Comparison of ENCODE assay signal across 13 cellular contexts in the genomic region with DNA sequence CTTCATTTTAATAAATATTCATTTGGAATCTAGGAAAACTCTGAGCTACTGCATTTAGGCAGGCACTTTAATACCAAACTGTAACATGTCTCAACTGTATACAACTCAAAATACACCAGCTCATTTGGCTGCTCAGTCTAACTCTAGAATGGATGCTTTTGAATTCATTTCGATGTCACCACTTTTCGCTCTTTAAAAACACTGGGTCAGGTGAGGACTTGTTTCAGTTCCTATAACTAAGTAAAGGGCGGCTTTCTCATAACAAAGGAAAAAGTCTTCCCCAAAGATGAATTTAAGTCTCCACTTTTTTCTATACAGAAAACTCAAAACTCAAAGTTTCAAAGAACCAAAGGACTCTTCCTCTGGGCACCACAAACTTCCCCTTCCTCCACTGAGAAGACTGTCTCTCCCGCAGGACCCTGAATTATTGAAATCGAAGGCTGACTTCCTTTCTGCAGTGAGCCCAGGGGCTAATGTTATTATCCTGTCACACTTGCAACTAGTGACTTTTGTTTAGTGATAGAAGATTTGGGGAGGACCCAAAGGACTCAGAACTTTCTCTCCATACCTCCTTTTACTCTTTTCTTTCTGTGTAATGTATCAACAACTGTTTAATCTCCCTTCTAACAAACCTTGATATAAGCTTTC. TPM values are rescaled to one million over a fixed set of nuclear protein-coding genes. Genes with fewer than 3 reads are reported as not detected.
A peak's percentile ranks its signal among the peaks of the same experiment; 100 is the strongest.
DNase-seq lines count a peak whose midpoint lies in the region; ATAC-seq and TF ChIP-seq lines count a peak whose summit lies in the region.
"Had no signal": no experiment of that assay in that cellular context is flagged by ENCODE, and none has a peak within 500 bp of the region (broad histone marks: within the 10 kb centered on the region; RNA-seq: fewer than 3 reads in every experiment).

No MANE protein-coding gene starts in this region.

- H3K27ac ChIP-seq in tibial artery (no peak overlapping the region), esophagus muscularis mucosa (replicated peaks in 1 of 4) (no peak overlapping the region)
- H3K27ac ChIP-seq: left lung had no signal

- H3K27ac Mint-ChIP-seq in Calu3 (ENCODE audit: unreplicated experiment), result no peak overlapping the region
- H3K27ac Mint-ChIP-seq: activated CD4-positive, alpha-beta T cell treated with anti-CD3 and anti-CD28 coated beads, Interleukin-2, amount 10 ng/mL, durations not matched to agents 24 days and 14 days had no signal

- H3K4me3 ChIP-seq in tibial artery, result no peak overlapping the region
- no peak overlapping the region for H3K4me3 ChIP-seq in esophagus muscularis mucosa
- H3K4me3 ChIP-seq: left lung had no signal

- CTCF ChIA-PET in Calu3 (lab: Charles Lee), result no interaction called here

- no peak for TF ChIP-seq CTCF in GM10266 (IDR thresholded peaks at IDR 0.05; ENCODE audit: control insufficient read depth, insufficient read depth, low read depth, missing control alignments)
- TF ChIP-seq CTCF in tibial artery (IDR thresholded peaks at IDR 0.05), result no peak
- no peak for TF ChIP-seq CTCF in esophagus muscularis mucosa (IDR thresholded peaks at IDR 0.05)
- TF ChIP-seq CTCF in Calu3 (IDR thresholded peaks at IDR 0.05; ENCODE audit: unreplicated experiment), result no peak

- no peaks in the 10 kb centered on the region for H3K9me3 Mint-ChIP-seq in Calu3 (ENCODE audit: low read depth, unreplicated experiment)
- H3K9me3 Mint-ChIP-seq: activated CD4-positive, alpha-beta T cell treated with anti-CD3 and anti-CD28 coated beads, Interleukin-2, amount 10 ng/mL, durations not matched to agents 24 days and 14 days had no signal

- BruUV-seq in Calu3 (replicated peaks; lab: Mats Ljungman, UMichigan), result no TSS peak

- H3K4me1 Mint-ChIP-seq in Calu3 (ENCODE audit: low read depth, unreplicated experiment), result peaks cover 6% of the 10 kb centered on the region
- H3K4me1 Mint-ChIP-seq: activated CD4-positive, alpha-beta T cell treated with anti-CD3 and anti-CD28 coated beads, Interleukin-2, amount 10 ng/mL, durations not matched to agents 24 days and 14 days had no signal

- H3K36me3 ChIP-seq in tibial artery (no peaks in the 10 kb centered on the region), esophagus muscularis mucosa (peaks cover 0 to 24% (median 5%) of the 10 kb centered on the region in 4 donors)

- TF ChIP-seq POLR2A in esophagus muscularis mucosa (IDR thresholded peaks at IDR 0.05; ENCODE audit: low read depth), result no peak

- no peak for TF ChIP-seq EP300 in esophagus muscularis mucosa (IDR thresholded peaks at IDR 0.05)

- H3K27me3 ChIP-seq in tibial artery, result no peaks in the 10 kb centered on the region
- H3K27me3 ChIP-seq in esophagus muscularis mucosa, result no peaks in the 10 kb centered on the region
- H3K27me3 ChIP-seq: left lung had no signal

- H3K27me3 Mint-ChIP-seq in Calu3 (ENCODE audit: unreplicated experiment), result no peaks in the 10 kb centered on the region

- H3K9me3 ChIP-seq in tibial artery (no peaks in the 10 kb centered on the region), esophagus muscularis mucosa (no peaks in the 10 kb centered on the region)
- H3K9me3 ChIP-seq: left lung had no signal

- H3K4me1 ChIP-seq in tibial artery (no peaks in the 10 kb centered on the region), esophagus muscularis mucosa (no peaks in the 10 kb centered on the region)
- H3K4me1 ChIP-seq: left lung had no signal

- intact Hi-C loops in tibial artery (cut with DNase I; ENCODE audit: low total_unique reads), result no loop called here
- intact Hi-C loops in esophagus muscularis mucosa (cut with DNase I), result no loop called here
- intact Hi-C loops in Calu3 (cut with micrococcal nuclease; ENCODE audit: unreplicated experiment), result no loop called here

- no peaks in the 10 kb centered on the region for H3K36me3 Mint-ChIP-seq in Calu3 (ENCODE audit: insufficient read depth, unreplicated experiment)

- 75% methylated on average over 5 of the region's 5 CpGs for WGBS in esophagus muscularis mucosa

- peak; percentile 31 for DNase-seq in GM10266 (ENCODE audit: extremely low spot score)
- DNase-seq in SKM-1 (lab: John Stamatoyannopoulos, UW; ENCODE audit: unreplicated experiment), result peak; percentile 11
- no peak for DNase-seq in OCI-M1 (lab: John Stamatoyannopoulos, UW)
- DNase-seq in tibial artery, result no peak
- DNase-seq in esophagus muscularis mucosa (ENCODE audit: extremely low spot score), result no peak
- no peak for DNase-seq in Calu3
- DNase-seq: activated CD4-positive, alpha-beta T cell treated with anti-CD3 and anti-CD28 coated beads, Interleukin-2, amount 10 ng/mL, durations not matched to agents 24 days and 14 days; DMS153; HCEC 1CT; left lung had no signal

- ATAC-seq in GM19468 (IDR thresholded peaks at IDR 0.05; ENCODE audit: extremely low read depth, unreplicated experiment), result peak; percentile 33
- ATAC-seq in HG03108 (IDR thresholded peaks at IDR 0.05; ENCODE audit: unreplicated experiment), result peak; percentile 60
- ATAC-seq: left lung, SK-N-SH treated with all-trans-retinoic acid at 6 μM for 48 hours had no signal

- no peak overlapping the region for H3K4me3 Mint-ChIP-seq in Calu3 (ENCODE audit: low read depth, unreplicated experiment)
- H3K4me3 Mint-ChIP-seq: activated CD4-positive, alpha-beta T cell treated with anti-CD3 and anti-CD28 coated beads, Interleukin-2, amount 10 ng/mL, durations not matched to agents 24 days and 14 days had no signal

RNA-seq across cellular contexts. Expression of gene DHX9, which starts 9.7 kb away (rescaled TPM):
- total RNA-seq in esophagus muscularis mucosa (10 to 100 TPM; 73.0 to 89.7 (median 74.5) TPM), Calu3 (2022) (224 and 263 TPM in 2 replicates)

RNA-seq across cellular contexts. Expression of gene NPL, which starts 39.8 kb away (rescaled TPM):
- total RNA-seq in esophagus muscularis mucosa, result 1 to 10 TPM; 4.6 to 7.2 (median 6.6) TPM
- 5.0 and 6.9 TPM in 2 replicates for total RNA-seq in Calu3 (2022)

Comparison
In these comparisons a context has a peak if more than half of its experiments do, and no peak if none do; other contexts are left out.
1. DNase-seq: peak in GM10266 (single experiment) and SKM-1 (single experiment); none in OCI-M1 (single experiment), tibial artery (0 of 2), esophagus muscularis mucosa (single experiment) and Calu3 (single experiment).